1 cellular context compared by ENCODE assay signal in the genomic region with DNA sequence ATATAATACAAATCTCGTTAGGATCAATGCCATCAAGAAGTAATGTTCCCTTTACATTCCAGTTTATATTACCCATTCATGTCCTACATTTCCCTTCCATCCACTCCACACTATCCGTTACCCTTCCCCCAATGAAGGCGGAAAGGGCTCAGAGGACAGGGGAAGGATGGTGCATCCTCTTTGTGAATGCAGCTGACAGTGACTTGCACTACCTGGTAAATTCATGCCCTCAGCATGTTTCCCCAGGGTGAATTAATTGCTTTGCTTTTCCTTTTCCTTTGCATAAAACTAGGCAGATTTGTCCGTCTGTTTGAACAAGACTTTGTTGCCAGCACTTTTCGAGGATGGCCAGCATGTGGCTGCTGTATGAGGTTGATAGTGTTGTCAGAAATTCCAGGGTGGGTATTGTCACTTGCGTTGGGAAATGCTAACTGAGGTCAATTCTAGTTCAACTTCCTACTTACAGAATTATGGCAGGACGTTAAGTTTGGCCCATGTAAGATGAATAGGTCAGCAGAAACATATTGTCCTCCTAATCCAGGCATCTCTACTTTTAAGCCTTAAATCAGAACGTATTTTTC.
TF ChIP-seq lines count a peak whose summit lies in the region.

No MANE protein-coding gene starts in this region.

TF ChIP-seq in IMR-90, 13 proteins besides CTCF, POLR2A, EP300 and RAD21 (continued from another document):
- no peak for TF ChIP-seq FOS (IDR thresholded peaks at IDR 0.05; ENCODE audit: low read depth, low read length)
- no peak for TF ChIP-seq RFX5 (IDR thresholded peaks at IDR 0.05; ENCODE audit: low read depth, low read length)
- no peak for TF ChIP-seq CHD1 (IDR thresholded peaks at IDR 0.05; ENCODE audit: low read depth, low read length)
- TF ChIP-seq RCOR1 (IDR thresholded peaks at IDR 0.05; ENCODE audit: insufficient replicate concordance, low read length) = no peak
- no peak for TF ChIP-seq MAZ (IDR thresholded peaks at IDR 0.05; ENCODE audit: borderline replicate concordance, low read depth, low read length)
- TF ChIP-seq, protein P1, sequence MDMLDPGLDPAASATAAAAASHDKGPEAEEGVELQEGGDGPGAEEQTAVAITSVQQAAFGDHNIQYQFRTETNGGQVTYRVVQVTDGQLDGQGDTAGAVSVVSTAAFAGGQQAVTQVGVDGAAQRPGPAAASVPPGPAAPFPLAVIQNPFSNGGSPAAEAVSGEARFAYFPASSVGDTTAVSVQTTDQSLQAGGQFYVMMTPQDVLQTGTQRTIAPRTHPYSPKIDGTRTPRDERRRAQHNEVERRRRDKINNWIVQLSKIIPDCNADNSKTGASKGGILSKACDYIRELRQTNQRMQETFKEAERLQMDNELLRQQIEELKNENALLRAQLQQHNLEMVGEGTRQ (IDR thresholded peaks at IDR 0.05; ENCODE audit: low read depth, low read length) = no peak
- no peak for TF ChIP-seq MXI1 (IDR thresholded peaks at IDR 0.05; ENCODE audit: borderline replicate concordance, low read depth, low read length)
